ENCODE assay signal across 24 cellular contexts in the genomic region with DNA sequence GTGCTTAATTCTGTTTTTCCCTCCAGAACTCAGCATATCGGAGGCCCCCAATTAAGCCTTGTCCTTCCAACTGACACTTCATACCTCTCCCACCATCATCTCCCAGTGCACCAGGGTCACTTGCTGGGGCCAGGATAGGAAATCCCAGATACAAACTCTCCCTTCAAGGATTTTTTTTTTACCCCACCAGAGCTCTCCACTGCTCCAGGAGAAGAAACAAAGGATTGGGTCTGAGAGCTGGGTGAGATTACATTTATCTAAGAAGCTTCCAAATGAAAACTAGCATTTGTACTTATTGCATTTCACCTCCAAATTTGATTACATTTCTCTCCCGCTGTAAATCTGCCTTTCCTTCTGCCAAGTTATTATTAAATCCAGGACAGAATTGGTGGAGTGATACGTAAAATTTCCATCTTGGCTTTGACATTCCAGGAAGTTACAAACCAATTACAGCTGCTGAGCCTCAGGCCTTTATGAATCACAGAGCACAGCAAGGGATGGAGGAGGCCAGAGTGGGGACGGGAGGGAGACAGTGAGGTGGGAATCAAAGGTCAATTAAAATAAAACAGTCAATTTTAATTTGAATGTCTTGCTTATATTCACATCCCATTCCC.
DNase-seq lines count a peak whose midpoint lies in the region; ATAC-seq and TF ChIP-seq lines count a peak whose summit lies in the region.
"Had no signal": no experiment of that assay in that cellular context is flagged by ENCODE, and none has a peak within 500 bp of the region (broad histone marks: within the 10 kb centered on the region; RNA-seq: fewer than 3 reads in every experiment).

No MANE protein-coding gene starts in this region.

- H3K9me3 ChIP-seq in SK-N-SH = no peaks in the 10 kb centered on the region
- H3K9me3 ChIP-seq: heart left ventricle, spleen had no signal

- H3K79me2 ChIP-seq in SK-N-SH (ENCODE audit: insufficient read depth) = no peaks in the 10 kb centered on the region
- H3K79me2 ChIP-seq: parathyroid adenoma had no signal

- DNase-seq in AG10803 (ENCODE audit: low read depth) (peak; percentile 40), GM03348 (ENCODE audit: low spot score) (peak; percentile 24), SK-N-SH (peak; percentile 67), fibroblast of the conjunctiva (ENCODE audit: low read depth) (peak; percentile 16), glutamatergic neuron (no peak), HCEC 1CT (no peak), substantia nigra (lab: John Stamatoyannopoulos, UW) (no peak)
- DNase-seq: activated CD4-positive, alpha-beta T cell treated with anti-CD3 and anti-CD28 coated beads for 36 hours; activated gamma-delta T cell; activated naive CD8-positive, alpha-beta T cell treated with anti-CD3 and anti-CD28 coated beads, Interleukin-2, amount 10 ng/mL, durations not matched to agents 7 days and 5 days; activated T-cell treated with anti-CD3 and anti-CD28 coated beads, Interleukin-2, amount 50 U/mL, for 24 hours; central memory CD4-positive, alpha-beta T cell; heart left ventricle; KG1; NCI-H1436; NCI-H345; NCI-H748 treated with DMSO at 0.1 percent for 48 hours; right cardiac atrium; spleen; trophoblast cell had no signal

- H3K36me3 ChIP-seq in SK-N-SH (replicated peaks in 1 of 2; ENCODE audit: control insufficient read depth in 1 of 2, insufficient read depth in 2 of 2, low read length in 1 of 2) = no peaks in the 10 kb centered on the region
- H3K36me3 ChIP-seq: heart left ventricle, neural progenitor cell, spleen had no signal

- no peaks in the 10 kb centered on the region for H4K20me1 ChIP-seq in SK-N-SH (ENCODE audit: insufficient read depth)

- H3K4me3 ChIP-seq in AG10803 (ENCODE audit: low read length) (no peak overlapping the region), SK-N-SH (ENCODE audit: low read depth in 2 of 2, low read length in 1 of 2) (no peak overlapping the region)
- H3K4me3 ChIP-seq: heart left ventricle, neural progenitor cell, spleen had no signal

- POLR2A ChIA-PET in SK-N-SH (lab: Yijun Ruan, JAX) = no interaction called here

- H3F3A ChIP-seq in SK-N-SH (replicated peaks; ENCODE audit: insufficient read depth) = no peaks in the 10 kb centered on the region

- no peak overlapping the region for H3K4me2 ChIP-seq in SK-N-SH
- H3K4me2 ChIP-seq: neural progenitor cell had no signal

- CTCF ChIA-PET in SK-N-SH (lab: Yijun Ruan, JAX) = interaction anchor here (0.7 to 2.1 kb wide), 8 partner anchors 12 to 410 kb away, joined by 3 to 12 read pairs (median 5); no protein-coding TSS in a partner anchor

- H3K9me3 Mint-ChIP-seq in glutamatergic neuron (ENCODE audit: unreplicated experiment) = peaks cover 5% of the 10 kb centered on the region
- H3K9me3 Mint-ChIP-seq: activated naive CD8-positive, alpha-beta T cell treated with anti-CD3 and anti-CD28 coated beads, Interleukin-2, amount 10 ng/mL, durations not matched to agents 7 days and 5 days; activated T-cell treated with anti-CD3 and anti-CD28 coated beads, Interleukin-2, amount 50 U/mL, for 24 hours; dendritic cell treated with granulocyte-macrophage colony-stimulating factor and Interleukin-4, amounts not matched to agents 40 ng/mL and 50 ng/mL, for 4 days; neural progenitor cell had no signal

- TF ChIP-seq CTCF in AG10803 (conservative IDR thresholded peaks at IDR 0.05; ENCODE audit: low read length) (no peak), SK-N-SH (IDR thresholded peaks at IDR 0.05) (no peak), glutamatergic neuron (IDR thresholded peaks at IDR 0.05; ENCODE audit: partially characterized antibody, unreplicated experiment) (no peak)

- no peak overlapping the region for H2AFZ ChIP-seq in SK-N-SH (ENCODE audit: low read depth)
- H2AFZ ChIP-seq: neural progenitor cell, parathyroid adenoma had no signal

- TF ChIP-seq RAD21 in SK-N-SH (IDR thresholded peaks at IDR 0.05; ENCODE audit: low read length) = 0 out of 2 replicates have a peak, but pooled peaks have one; percentile 21

- WGBS in SK-N-SH (ENCODE audit: low lambda C conversion rate) = 10% methylated on average over 4 of the region's 4 CpGs

- H3K4me1 Mint-ChIP-seq in glutamatergic neuron (ENCODE audit: low read depth, unreplicated experiment) = peaks cover 17% of the 10 kb centered on the region
- H3K4me1 Mint-ChIP-seq: activated CD4-positive, alpha-beta T cell treated with anti-CD3 and anti-CD28 coated beads for 36 hours; activated naive CD8-positive, alpha-beta T cell treated with anti-CD3 and anti-CD28 coated beads, Interleukin-2, amount 10 ng/mL, durations not matched to agents 7 days and 5 days had no signal

- no peak overlapping the region for H3K4me3 Mint-ChIP-seq in glutamatergic neuron (ENCODE audit: unreplicated experiment)
- H3K4me3 Mint-ChIP-seq: activated CD4-positive, alpha-beta T cell treated with anti-CD3 and anti-CD28 coated beads for 36 hours; activated naive CD8-positive, alpha-beta T cell treated with anti-CD3 and anti-CD28 coated beads, Interleukin-2, amount 10 ng/mL, durations not matched to agents 7 days and 5 days; activated T-cell treated with anti-CD3 and anti-CD28 coated beads, Interleukin-2, amount 50 U/mL, for 24 hours; dendritic cell treated with granulocyte-macrophage colony-stimulating factor and Interleukin-4, amounts not matched to agents 40 ng/mL and 50 ng/mL, for 4 days; neural progenitor cell had no signal

- no peak overlapping the region for H3K9ac ChIP-seq in SK-N-SH
- H3K9ac ChIP-seq: neural progenitor cell, parathyroid adenoma had no signal

- H3K9me2 ChIP-seq in SK-N-SH = no peaks in the 10 kb centered on the region

- no peak overlapping the region for H3K27ac Mint-ChIP-seq in glutamatergic neuron (ENCODE audit: unreplicated experiment)
- H3K27ac Mint-ChIP-seq: activated CD4-positive, alpha-beta T cell treated with anti-CD3 and anti-CD28 coated beads for 36 hours; activated naive CD8-positive, alpha-beta T cell treated with anti-CD3 and anti-CD28 coated beads, Interleukin-2, amount 10 ng/mL, durations not matched to agents 7 days and 5 days; activated T-cell treated with anti-CD3 and anti-CD28 coated beads, Interleukin-2, amount 50 U/mL, for 24 hours; dendritic cell treated with granulocyte-macrophage colony-stimulating factor and Interleukin-4, amounts not matched to agents 40 ng/mL and 50 ng/mL, for 4 days; neural progenitor cell had no signal

- no peaks in the 10 kb centered on the region for H3K27me3 Mint-ChIP-seq in glutamatergic neuron (ENCODE audit: unreplicated experiment)

- no peaks in the 10 kb centered on the region for H3K27me3 ChIP-seq in SK-N-SH (ENCODE audit: insufficient read depth)
- H3K27me3 ChIP-seq: neural progenitor cell had no signal

- no peak for ATAC-seq in GM21528 (IDR thresholded peaks at IDR 0.05; ENCODE audit: low FRiP score, unreplicated experiment)
- ATAC-seq: activated CD4-positive, alpha-beta T cell treated with anti-CD3 and anti-CD28 coated beads for 36 hours; heart left ventricle; right cardiac atrium had no signal

- H3K36me3 Mint-ChIP-seq in glutamatergic neuron (ENCODE audit: unreplicated experiment) = no peaks in the 10 kb centered on the region
- H3K36me3 Mint-ChIP-seq: activated naive CD8-positive, alpha-beta T cell treated with anti-CD3 and anti-CD28 coated beads, Interleukin-2, amount 10 ng/mL, durations not matched to agents 7 days and 5 days; neural progenitor cell had no signal

- peaks cover 0 to 31% of the 10 kb centered on the region in 2 experiments; a peak in 1 of 4 replicates for H3K4me1 ChIP-seq in SK-N-SH (ENCODE audit: control insufficient read depth in 1 of 2, insufficient read depth in 2 of 2, low read depth in 1 of 2, low read length in 1 of 2)
- H3K4me1 ChIP-seq: heart left ventricle, parathyroid adenoma, spleen had no signal

- H3K27ac ChIP-seq in SK-N-SH (ENCODE audit: low read depth in 2 of 2, low read length in 1 of 2) (peak overlapping the region in 1 of 2 experiments; percentile 54; a peak in 2 of 4 replicates), substantia nigra (ENCODE audit: low read depth, low read length, poor library complexity, severe bottlenecking) (no peak overlapping the region)
- H3K27ac ChIP-seq: heart left ventricle, neural progenitor cell, parathyroid adenoma, spleen had no signal

- TF ChIP-seq EP300 in SK-N-SH (IDR thresholded peaks at IDR 0.05; ENCODE audit: borderline replicate concordance in 1 of 2, low read depth in 1 of 2, low read length in 1 of 2) = peak in 1 of 2 experiments; percentile 97; a peak in 2 of 4 replicates

TF ChIP-seq in SK-N-SH, 30 proteins besides CTCF, POLR2A, EP300 and RAD21 (continues in another document):
- TF ChIP-seq, protein P1, sequence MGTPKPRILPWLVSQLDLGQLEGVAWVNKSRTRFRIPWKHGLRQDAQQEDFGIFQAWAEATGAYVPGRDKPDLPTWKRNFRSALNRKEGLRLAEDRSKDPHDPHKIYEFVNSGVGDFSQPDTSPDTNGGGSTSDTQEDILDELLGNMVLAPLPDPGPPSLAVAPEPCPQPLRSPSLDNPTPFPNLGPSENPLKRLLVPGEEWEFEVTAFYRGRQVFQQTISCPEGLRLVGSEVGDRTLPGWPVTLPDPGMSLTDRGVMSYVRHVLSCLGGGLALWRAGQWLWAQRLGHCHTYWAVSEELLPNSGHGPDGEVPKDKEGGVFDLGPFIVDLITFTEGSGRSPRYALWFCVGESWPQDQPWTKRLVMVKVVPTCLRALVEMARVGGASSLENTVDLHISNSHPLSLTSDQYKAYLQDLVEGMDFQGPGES (IDR thresholded peaks at IDR 0.05; ENCODE audit: low read depth, low read length) = no peak
- TF ChIP-seq TCF12 (IDR thresholded peaks at IDR 0.05) = peak; percentile 62; the same call in 1 of the 2 replicates
- no peak for TF ChIP-seq FOSL2 (IDR thresholded peaks at IDR 0.05; ENCODE audit: borderline replicate concordance, low read depth)
- TF ChIP-seq, protein P2, sequence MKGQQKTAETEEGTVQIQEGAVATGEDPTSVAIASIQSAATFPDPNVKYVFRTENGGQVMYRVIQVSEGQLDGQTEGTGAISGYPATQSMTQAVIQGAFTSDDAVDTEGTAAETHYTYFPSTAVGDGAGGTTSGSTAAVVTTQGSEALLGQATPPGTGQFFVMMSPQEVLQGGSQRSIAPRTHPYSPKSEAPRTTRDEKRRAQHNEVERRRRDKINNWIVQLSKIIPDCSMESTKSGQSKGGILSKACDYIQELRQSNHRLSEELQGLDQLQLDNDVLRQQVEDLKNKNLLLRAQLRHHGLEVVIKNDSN (IDR thresholded peaks at IDR 0.05; ENCODE audit: borderline replicate concordance, low read depth) = no peak
- TF ChIP-seq JUND (IDR thresholded peaks at IDR 0.05) = no peak
- TF ChIP-seq MEF2A (IDR thresholded peaks at IDR 0.05; ENCODE audit: borderline replicate concordance, low read depth) = no peak
- TF ChIP-seq YY1 (IDR thresholded peaks at IDR 0.05; ENCODE audit: low read depth) = no peak
- TF ChIP-seq POLR2AphosphoS5 (IDR thresholded peaks at IDR 0.05; ENCODE audit: low read depth, low read length) = peak; percentile 39; the same call in 1 of the 2 replicates
- TF ChIP-seq FOXM1 (IDR thresholded peaks at IDR 0.05; ENCODE audit: low read depth) = no peak

Comparison
In these comparisons a context has a peak if more than half of its experiments do, and no peak if none do; other contexts are left out.
1. DNase-seq: peak in AG10803 (single experiment), GM03348 (single experiment), SK-N-SH (single experiment) and fibroblast of the conjunctiva (single experiment); none in glutamatergic neuron (single experiment), HCEC 1CT (single experiment) and substantia nigra (0 of 49).